ENCODE assay signal across 21 cellular contexts in the genomic region with DNA sequence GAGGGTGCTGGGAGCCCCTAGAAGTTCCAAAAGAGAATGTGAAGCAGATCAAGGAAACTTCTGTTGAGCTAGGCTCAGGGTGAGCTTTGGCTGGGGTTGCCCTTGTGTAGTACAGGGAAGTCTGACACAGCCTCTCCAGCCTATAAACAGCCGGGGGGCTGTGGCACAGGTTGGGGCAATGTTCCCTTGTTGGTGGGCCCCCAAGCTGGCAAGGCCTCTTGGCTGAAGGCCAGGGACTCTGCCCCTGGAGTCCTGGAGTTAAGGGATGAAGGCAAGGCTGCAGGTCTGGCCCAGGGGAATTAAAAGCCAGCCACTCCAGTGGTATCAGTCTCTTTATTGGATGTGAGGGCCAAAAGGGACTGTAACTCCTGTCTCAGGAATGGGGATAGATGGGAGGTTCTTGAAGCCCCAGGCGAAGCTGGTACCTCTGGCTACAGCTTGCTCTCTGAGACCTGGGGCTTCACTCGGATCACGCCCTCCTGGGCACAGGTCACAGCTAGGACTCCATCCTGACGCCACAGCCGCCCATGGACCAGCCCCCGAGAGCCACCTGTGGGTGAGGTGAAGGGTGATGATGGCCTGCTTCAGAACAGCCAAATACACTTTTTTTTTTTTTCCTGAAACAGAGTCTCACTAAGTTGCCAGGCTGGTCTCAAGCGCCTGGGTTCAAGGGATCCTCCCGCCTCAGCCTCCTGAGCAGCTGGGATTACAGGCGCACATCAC. TPM values are rescaled to one million over a fixed set of nuclear protein-coding genes. Genes with fewer than 3 reads are reported as not detected.
A peak's percentile ranks its signal among the peaks of the same experiment; 100 is the strongest.
DNase-seq lines count a peak whose midpoint lies in the region; TF ChIP-seq lines count a peak whose summit lies in the region.
"Had no signal": no experiment of that assay in that cellular context is flagged by ENCODE, and none has a peak within 500 bp of the region (broad histone marks: within the 10 kb centered on the region; RNA-seq: fewer than 3 reads in every experiment).

No MANE protein-coding gene starts in this region.

- no peak overlapping the region for H3K27ac Mint-ChIP-seq in chondrocyte (ENCODE audit: unreplicated experiment)
- H3K27ac Mint-ChIP-seq: activated naive CD8-positive, alpha-beta T cell treated with anti-CD3 and anti-CD28 coated beads, Interleukin-2, amount 50 U/mL, for 24 hours; T-helper 2 cell treated with Interferon-gamma antibody and Interleukin-4, amounts not matched to agents 5 μg/mL and 100 μg/mL, for 36 hours had no signal

- no peak overlapping the region for H2BK15ac ChIP-seq in mesenchymal stem cell (ENCODE audit: low read depth, poor library complexity, severe bottlenecking)

- no peak overlapping the region for H3K23ac ChIP-seq in mesenchymal stem cell (ENCODE audit: low read length in 2 of 2)

- no peak overlapping the region for H3K4me3 ChIP-seq in HEK293 (ENCODE audit: low read depth, low read length)
- no peak overlapping the region for H3K4me3 ChIP-seq in mesenchymal stem cell (ENCODE audit: insufficient read depth in 1 of 2, low read depth in 1 of 2, low read length in 2 of 2)
- H3K4me3 ChIP-seq in stomach smooth muscle (ENCODE audit: low read length in 2 of 2): no peak overlapping the region

- H2AFZ ChIP-seq in mesenchymal stem cell (ENCODE audit: low read depth, low read length): no peak overlapping the region

- H4K8ac ChIP-seq in mesenchymal stem cell (ENCODE audit: low read length): no peak overlapping the region

- CTCF ChIA-PET in HEK293 (lab: Yijun Ruan, JAX): no interaction called here

- H2BK5ac ChIP-seq in mesenchymal stem cell (ENCODE audit: low read depth, low read length, poor library complexity, severe bottlenecking): no peak overlapping the region

- H3K27me3 Mint-ChIP-seq in chondrocyte (ENCODE audit: low read depth): no peaks in the 10 kb centered on the region
- H3K27me3 Mint-ChIP-seq: activated naive CD8-positive, alpha-beta T cell treated with anti-CD3 and anti-CD28 coated beads, Interleukin-2, amount 50 U/mL, for 24 hours; IgD-negative memory B cell had no signal

- H2BK120ac ChIP-seq in mesenchymal stem cell (ENCODE audit: low read depth, low read length): no peak overlapping the region

- H3K79me1 ChIP-seq in mesenchymal stem cell (replicated peaks; ENCODE audit: low read length, poor library complexity, severe bottlenecking): peaks cover 16% of the 10 kb centered on the region

- peaks cover 5 to 70% of the 10 kb centered on the region in 2 experiments; a peak in 2 of 3 replicates for H3K36me3 ChIP-seq in HEK293 (ENCODE audit: control insufficient read depth in 2 of 2, insufficient read depth in 1 of 2, low read length in 2 of 2)
- peaks cover 58 to 91% of the 10 kb centered on the region in 2 experiments for H3K36me3 ChIP-seq in mesenchymal stem cell (ENCODE audit: control insufficient read depth in 1 of 2, insufficient read depth in 2 of 2, low read depth in 1 of 2, low read length in 2 of 2)
- peaks cover 29 to 40% of the 10 kb centered on the region in 2 donors for H3K36me3 ChIP-seq in stomach smooth muscle (ENCODE audit: control insufficient read depth in 2 of 2, insufficient read depth in 2 of 2, low read length in 2 of 2)

- DNase-seq in mesenchymal stem cell (no peak), GDM1 (lab: John Stamatoyannopoulos, UW) (no peak), glomerular visceral epithelial cell (ENCODE audit: extremely low spot score) (no peak), chondrocyte (ENCODE audit: low spot score) (no peak)
- DNase-seq: activated CD4-positive, CD25-positive, alpha-beta regulatory T cell; activated naive CD8-positive, alpha-beta T cell treated with anti-CD3 and anti-CD28 coated beads, Interleukin-2, amount 50 U/mL, for 24 hours; Caco-2; H9; head of caudate nucleus; NCI-H2081; NCI-H510A treated with DMSO at 0.1 percent for 48 hours; stimulated activated naive CD4-positive, alpha-beta T cell treated with Interleukin-2 at 50 U/mL for 16 hours had no signal

- H3K18ac ChIP-seq in mesenchymal stem cell (ENCODE audit: low read depth in 1 of 2, low read length in 2 of 2): no peak overlapping the region

- H3K27me3 ChIP-seq in mesenchymal stem cell (ENCODE audit: control insufficient read depth in 1 of 2, insufficient read depth in 1 of 2, low read length in 2 of 2): no peaks in the 10 kb centered on the region
- H3K27me3 ChIP-seq in stomach smooth muscle (ENCODE audit: control insufficient read depth in 1 of 2, insufficient read depth in 2 of 2, low read length in 2 of 2): no peaks in the 10 kb centered on the region

- H3K4ac ChIP-seq in mesenchymal stem cell (ENCODE audit: low read depth in 1 of 2, low read length in 2 of 2): peak overlapping the region in 1 of 2 experiments; percentile 6

- H3K4me3 Mint-ChIP-seq in chondrocyte (ENCODE audit: unreplicated experiment): no peak overlapping the region
- H3K4me3 Mint-ChIP-seq: activated naive CD8-positive, alpha-beta T cell treated with anti-CD3 and anti-CD28 coated beads, Interleukin-2, amount 50 U/mL, for 24 hours; H9; neural crest cell; T-helper 2 cell treated with Interferon-gamma antibody and Interleukin-4, amounts not matched to agents 5 μg/mL and 100 μg/mL, for 36 hours had no signal

- no peak overlapping the region for H3K14ac ChIP-seq in mesenchymal stem cell (ENCODE audit: low read length in 2 of 2)

- peaks cover 16% of the 10 kb centered on the region for H3K4me1 Mint-ChIP-seq in chondrocyte (ENCODE audit: low read depth)
- H3K4me1 Mint-ChIP-seq: activated naive CD8-positive, alpha-beta T cell treated with anti-CD3 and anti-CD28 coated beads, Interleukin-2, amount 50 U/mL, for 24 hours; H9; neural crest cell had no signal

- WGBS in mesenchymal stem cell: 94% methylated on average over 10 of the region's 10 CpGs

- TF ChIP-seq CTCF in HEK293 (tag by site-specific recombination; IDR thresholded peaks at IDR 0.05): no peak
- no peak for TF ChIP-seq CTCF in chondrocyte (IDR thresholded peaks at IDR 0.05)

- H3K9ac ChIP-seq in mesenchymal stem cell (ENCODE audit: low read length) (peak overlapping the region; percentile 42), stomach smooth muscle (ENCODE audit: low read length in 2 of 2) (no peak overlapping the region)

- POLR2A ChIA-PET in HEK293 (lab: Yijun Ruan, JAX): interaction anchor here (0.6 to 1.3 kb wide), 5 partner anchors 11 to 93 kb away, joined by 3 to 4 read pairs (median 3); a partner anchor contains a TSS

- no peak overlapping the region for H3K27ac ChIP-seq in HEK293 (ENCODE audit: extremely low read depth, low read depth, low read length)
- H3K27ac ChIP-seq in angular gyrus (ENCODE audit: low read depth, low read length): peak overlapping the region; percentile 22
- no peak overlapping the region for H3K27ac ChIP-seq in mesenchymal stem cell (ENCODE audit: low read length, poor library complexity, severe bottlenecking)
- peak overlapping the region; percentile 53 for H3K27ac ChIP-seq in stomach smooth muscle (ENCODE audit: low read length)

- no peak overlapping the region for H4K91ac ChIP-seq in mesenchymal stem cell (ENCODE audit: low read length)

- H3K36me3 Mint-ChIP-seq in chondrocyte (ENCODE audit: low read depth): peaks cover 6% of the 10 kb centered on the region
- H3K36me3 Mint-ChIP-seq: IgD-negative memory B cell had no signal

- no peak overlapping the region for H2AK5ac ChIP-seq in mesenchymal stem cell (ENCODE audit: low read length, severe bottlenecking)

- no peak overlapping the region for H3K4me2 ChIP-seq in mesenchymal stem cell (ENCODE audit: low read length, poor library complexity, severe bottlenecking)

- H3K4me1 ChIP-seq in HEK293 (ENCODE audit: control insufficient read depth, insufficient read depth, low read length): no peaks in the 10 kb centered on the region
- peaks cover 11% of the 10 kb centered on the region for H3K4me1 ChIP-seq in mesenchymal stem cell (ENCODE audit: control insufficient read depth, insufficient read depth, low read depth, low read length)
- peaks cover 26% of the 10 kb centered on the region for H3K4me1 ChIP-seq in stomach smooth muscle (ENCODE audit: control insufficient read depth, insufficient read depth, low read length)
- H3K4me1 ChIP-seq: Caco-2 had no signal

- H3K9me3 ChIP-seq in HEK293 (ENCODE audit: control insufficient read depth, insufficient read depth, low read depth, low read length) (no peaks in the 10 kb centered on the region), mesenchymal stem cell (ENCODE audit: control insufficient read depth, low read length) (no peaks in the 10 kb centered on the region), stomach smooth muscle (ENCODE audit: control insufficient read depth in 2 of 2, low read length in 2 of 2) (no peaks in the 10 kb centered on the region)
- H3K9me3 ChIP-seq: Caco-2 had no signal

- no peaks in the 10 kb centered on the region for H3K9me3 Mint-ChIP-seq in chondrocyte (ENCODE audit: low read depth)
- H3K9me3 Mint-ChIP-seq: activated naive CD8-positive, alpha-beta T cell treated with anti-CD3 and anti-CD28 coated beads, Interleukin-2, amount 50 U/mL, for 24 hours; H9; IgD-negative memory B cell; neural crest cell; T-helper 2 cell treated with Interferon-gamma antibody and Interleukin-4, amounts not matched to agents 5 μg/mL and 100 μg/mL, for 36 hours had no signal

- no peak overlapping the region for H2BK12ac ChIP-seq in mesenchymal stem cell (ENCODE audit: low read length in 2 of 2)

TF ChIP-seq in HEK293, 187 proteins besides CTCF, POLR2A, EP300 and RAD21 (continues in another document):
- no peak for TF ChIP-seq PRDM1 (tag by site-specific recombination; IDR thresholded peaks at IDR 0.05)

RNA-seq across cellular contexts. Expression of a gene that starts 8.0 kb away (rescaled TPM):
- 18.0 TPM for polyA plus RNA-seq in mesenchymal stem cell (2013, experiment 1 of 2)
- polyA plus RNA-seq in mesenchymal stem cell (2013, experiment 2 of 2): 16.8 TPM
- 25.2 to 27.7 TPM (median 26.5 TPM) in 3 replicates for total RNA-seq in chondrocyte

RNA-seq across cellular contexts. Expression of a gene that starts 14.5 kb away (rescaled TPM):
- 0.19 TPM for polyA plus RNA-seq in mesenchymal stem cell (2013, experiment 1 of 2)
- 0.21 TPM for polyA plus RNA-seq in mesenchymal stem cell (2013, experiment 2 of 2)
- 0.46 to 0.63 TPM (median 0.52 TPM) in 3 replicates for total RNA-seq in chondrocyte
- total RNA-seq: activated CD8-positive, alpha-beta memory T cell treated with anti-CD3 and anti-CD28 coated beads for 36 hours; Caco-2; lung microvascular endothelial cell; neural crest cell; pulmonary artery endothelial cell had no signal

RNA-seq across cellular contexts. Expression of a gene that starts 15.6 kb away (rescaled TPM):
- 16.3 TPM for polyA plus RNA-seq in mesenchymal stem cell (2013, experiment 1 of 2)
- polyA plus RNA-seq in mesenchymal stem cell (2013, experiment 2 of 2): 16.8 TPM
- total RNA-seq in chondrocyte: 14.2 to 22.8 TPM (median 15.9 TPM) in 3 replicates

RNA-seq across cellular contexts. Expression of a gene that starts 15.8 kb away (rescaled TPM):
- 1.5 TPM for polyA plus RNA-seq in mesenchymal stem cell (2013, experiment 1 of 2)
- polyA plus RNA-seq in mesenchymal stem cell (2013, experiment 2 of 2): 1.6 TPM
- 3.4 to 4.9 TPM (median 3.9 TPM) in 3 replicates for total RNA-seq in chondrocyte

RNA-seq across cellular contexts. Expression of a gene that starts 29.1 kb away (rescaled TPM):
- polyA plus RNA-seq in mesenchymal stem cell (2013, experiment 1 of 2): 20.5 TPM
- 21.3 TPM for polyA plus RNA-seq in mesenchymal stem cell (2013, experiment 2 of 2)
- total RNA-seq in chondrocyte: 12.8 to 17.2 TPM (median 15.3 TPM) in 3 replicates

Comparison
In these comparisons a context has a peak if more than half of its experiments do, and no peak if none do; other contexts are left out.
1. H3K27ac ChIP-seq: peak in angular gyrus (single experiment) and stomach smooth muscle (single experiment); none in HEK293 (single experiment) and mesenchymal stem cell (single experiment).